ENCODE assay signal across 20 cellular contexts in the genomic region with DNA sequence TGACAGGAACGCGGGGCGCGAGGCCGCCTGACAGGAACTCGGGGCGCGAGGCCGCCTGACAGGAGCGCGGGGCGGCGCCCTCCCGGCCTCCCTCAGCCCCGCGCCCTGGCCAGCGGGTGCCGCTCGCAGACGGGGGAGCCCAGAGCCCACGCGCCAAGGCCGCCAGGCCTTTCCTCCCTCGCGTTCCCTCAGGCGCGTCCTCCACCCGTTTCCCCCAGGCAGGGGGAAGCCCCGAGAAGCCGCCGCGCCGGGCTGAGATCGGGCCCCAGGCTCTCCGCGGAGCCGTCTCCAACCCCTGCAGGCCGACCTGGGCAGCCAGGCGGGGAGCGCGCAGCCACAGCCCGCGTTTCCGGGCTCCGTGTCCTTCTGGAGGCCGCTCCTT. TPM values are rescaled to one million over a fixed set of nuclear protein-coding genes. Genes with fewer than 3 reads are reported as not detected.
DNase-seq lines count a peak whose midpoint lies in the region; ATAC-seq, FAIRE-seq and TF ChIP-seq lines count a peak whose summit lies in the region.
"Had no signal": no experiment of that assay in that cellular context is flagged by ENCODE, and none has a peak within 500 bp of the region (broad histone marks: within the 10 kb centered on the region; RNA-seq: fewer than 3 reads in every experiment).

No MANE protein-coding gene starts in this region.

- intact Hi-C loops in activated CD4-positive, alpha-beta memory T cell treated with anti-CD3 and anti-CD28 coated beads for 36 hours (cut with micrococcal nuclease), result no loop called here

- no peak for TF ChIP-seq EP300 in H1 (IDR thresholded peaks at IDR 0.05; ENCODE audit: borderline replicate concordance in 1 of 2, low read depth in 2 of 2, low read length in 2 of 2)

- H3K36me3 ChIP-seq in GM23338 (ENCODE audit: insufficient read depth), result no peaks in the 10 kb centered on the region
- H3K36me3 ChIP-seq in H1 (ENCODE audit: control insufficient read depth in 2 of 4, insufficient read depth in 4 of 4, low read length in 3 of 4), result no peaks in the 10 kb centered on the region; a peak in 1 of 8 replicates
- H3K36me3 ChIP-seq: BLaER1, Peyer's patch had no signal

- H3K4me2 ChIP-seq in GM23338, result peak overlapping the region; percentile 71
- H3K4me2 ChIP-seq in H1 (ENCODE audit: insufficient read depth in 1 of 2, low read depth in 2 of 2, low read length in 2 of 2), result peak overlapping the region; percentile 15 to 58; a peak in 3 of 4 replicates
- H3K4me2 ChIP-seq: BLaER1 had no signal

- H2BK15ac ChIP-seq in H1 (ENCODE audit: low read length), result no peak overlapping the region

- POLR2A ChIA-PET in H1 (lab: Charles Lee; ENCODE audit: partially characterized antibody), result interaction anchor here (0.7 kb wide), 1 partner anchor 314 kb away, joined by 3 read pairs; no protein-coding TSS in a partner anchor
- POLR2A ChIA-PET in activated CD4-positive, alpha-beta memory T cell treated with anti-CD3 and anti-CD28 coated beads for 36 hours (lab: Charles Lee), result no interaction called here

- H3K27me3 ChIP-seq in GM23338 (ENCODE audit: insufficient read depth), result peaks cover 32% of the 10 kb centered on the region
- peaks cover 3 to 24% (median 19%) of the 10 kb centered on the region in 4 experiments; a peak in 6 of 7 replicates for H3K27me3 ChIP-seq in H1 (replicated peaks in 1 of 4; ENCODE audit: control insufficient read depth in 3 of 4, extremely low read depth in 1 of 4, insufficient read depth in 3 of 4, low read length in 3 of 4)
- H3K27me3 ChIP-seq: BLaER1, Peyer's patch had no signal

- peaks cover 19% of the 10 kb centered on the region for H3K27me3 Mint-ChIP-seq in GM23338 (ENCODE audit: insufficient read depth, low read depth, poor library complexity)
- peaks cover 27 to 30% of the 10 kb centered on the region in 2 donors for H3K27me3 Mint-ChIP-seq in stimulated activated naive B cell treated with anti-CD40 and anti-IgM and Interleukin-4, amounts not matched to agents 10 μg/mL and 1 μg/mL and 100 μg/mL, for 72 hours
- H3K27me3 Mint-ChIP-seq in activated CD4-positive, alpha-beta memory T cell treated with anti-CD3 and anti-CD28 coated beads for 36 hours, result peaks cover 26% of the 10 kb centered on the region

- TF ChIP-seq CTCF in GM23338 (conservative IDR thresholded peaks at IDR 0.05; ENCODE audit: low read depth in 2 of 2) (0 out of 4 replicates have a peak, but pooled peaks of 1 of the 2 experiments have one; percentile 0), H1 (IDR thresholded peaks at IDR 0.05; ENCODE audit: control extremely low read depth in 1 of 3, insufficient read depth in 1 of 3, low read depth in 1 of 3, low read length in 3 of 3) (no peak)

- H3K4me1 ChIP-seq in GM23338 (ENCODE audit: insufficient read depth) (peaks cover 23% of the 10 kb centered on the region), H1 (replicated peaks in 1 of 4; ENCODE audit: control insufficient read depth in 3 of 4, insufficient read depth in 4 of 4, low read length in 3 of 4) (peaks cover 0 to 7% (median 3%) of the 10 kb centered on the region in 4 experiments; a peak in 4 of 7 replicates)
- H3K4me1 ChIP-seq: Peyer's patch had no signal

- peak; percentile 76 for DNase-seq in GM23338 (ENCODE audit: low spot score)
- peak in 1 of 2 experiments; percentile 70 for DNase-seq in H1 (ENCODE audit: low read depth in 1 of 2, low spot score in 2 of 2)
- no peak for DNase-seq in left lobe of liver (ENCODE audit: low spot score)
- no peak for DNase-seq in stimulated activated naive B cell treated with anti-CD40 and anti-IgM and Interleukin-4, amounts not matched to agents 10 μg/mL and 1 μg/mL and 100 μg/mL, for 72 hours
- no peak for DNase-seq in pons (ENCODE audit: low spot score)
- DNase-seq in NCI-H2029 treated with DMSO at 0.1 percent for 48 hours (lab: John Stamatoyannopoulos, UW), result no peak
- DNase-seq in activated CD4-positive, alpha-beta memory T cell treated with anti-CD3 and anti-CD28 coated beads for 36 hours, result no peak
- DNase-seq: CD8-positive, alpha-beta T cell; DMS79; GOT3; NCI-H1092; NCI-H2107; NCI-H2227 treated with DMSO at 0.1 percent for 48 hours; NCI-H524; Peyer's patch; SHP77 had no signal

- peaks cover 52% of the 10 kb centered on the region for H3K9me3 Mint-ChIP-seq in GM23338
- no peaks in the 10 kb centered on the region for H3K9me3 Mint-ChIP-seq in stimulated activated naive B cell treated with anti-CD40 and anti-IgM and Interleukin-4, amounts not matched to agents 10 μg/mL and 1 μg/mL and 100 μg/mL, for 72 hours
- no peaks in the 10 kb centered on the region for H3K9me3 Mint-ChIP-seq in activated CD4-positive, alpha-beta memory T cell treated with anti-CD3 and anti-CD28 coated beads for 36 hours
- H3K9me3 Mint-ChIP-seq: CD8-positive, alpha-beta T cell had no signal

- no peaks in the 10 kb centered on the region; the same call in 2 of the 3 replicates for H3K36me3 Mint-ChIP-seq in GM23338 (ENCODE audit: low read depth)
- H3K36me3 Mint-ChIP-seq in stimulated activated naive B cell treated with anti-CD40 and anti-IgM and Interleukin-4, amounts not matched to agents 10 μg/mL and 1 μg/mL and 100 μg/mL, for 72 hours, result peaks cover 0 to 3% of the 10 kb centered on the region in 2 donors
- H3K36me3 Mint-ChIP-seq in activated CD4-positive, alpha-beta memory T cell treated with anti-CD3 and anti-CD28 coated beads for 36 hours, result no peaks in the 10 kb centered on the region
- H3K36me3 Mint-ChIP-seq: CD8-positive, alpha-beta T cell had no signal

- no peak overlapping the region for H3K27ac Mint-ChIP-seq in GM23338
- no peak overlapping the region for H3K27ac Mint-ChIP-seq in stimulated activated naive B cell treated with anti-CD40 and anti-IgM and Interleukin-4, amounts not matched to agents 10 μg/mL and 1 μg/mL and 100 μg/mL, for 72 hours
- H3K27ac Mint-ChIP-seq in activated CD4-positive, alpha-beta memory T cell treated with anti-CD3 and anti-CD28 coated beads for 36 hours, result no peak overlapping the region
- H3K27ac Mint-ChIP-seq: CD8-positive, alpha-beta T cell had no signal

- H3K4me3 Mint-ChIP-seq in GM23338, result no peak overlapping the region
- H3K4me3 Mint-ChIP-seq in stimulated activated naive B cell treated with anti-CD40 and anti-IgM and Interleukin-4, amounts not matched to agents 10 μg/mL and 1 μg/mL and 100 μg/mL, for 72 hours, result no peak overlapping the region
- H3K4me3 Mint-ChIP-seq in activated CD4-positive, alpha-beta memory T cell treated with anti-CD3 and anti-CD28 coated beads for 36 hours, result no peak overlapping the region
- H3K4me3 Mint-ChIP-seq: CD8-positive, alpha-beta T cell had no signal

- H4K5ac ChIP-seq in H1 (ENCODE audit: insufficient read length, low read depth, low read length), result no peak overlapping the region

- H3K18ac ChIP-seq in H1 (ENCODE audit: extremely low read depth, low read length), result no peak overlapping the region

- no peak overlapping the region for H3K4ac ChIP-seq in H1 (replicated peaks; ENCODE audit: insufficient read length, low read depth, low read length)

- FAIRE-seq in H1 (lab: Jason Lieb, UNC), result no peak
- FAIRE-seq: A204.1, D721Med had no signal

- no peak overlapping the region for H3K9ac ChIP-seq in H1 (replicated peaks in 1 of 4; ENCODE audit: extremely low read depth in 1 of 4, low read depth in 3 of 4, low read length in 3 of 4)
- H3K9ac ChIP-seq: BLaER1 had no signal

- peak overlapping the region; percentile 57; the same call in 1 of the 2 replicates for H4K8ac ChIP-seq in H1 (ENCODE audit: extremely low read depth, insufficient read depth, low read length)

- H3K9me2 ChIP-seq in GM23338 (ENCODE audit: insufficient read depth), result no peaks in the 10 kb centered on the region

- peaks cover 0 to 5% of the 10 kb centered on the region in 2 experiments; a peak in 1 of 4 replicates for H3K9me3 ChIP-seq in H1 (ENCODE audit: insufficient read depth in 2 of 2, low read depth in 1 of 2, low read length in 1 of 2)
- H3K9me3 ChIP-seq: Peyer's patch had no signal

- peak overlapping the region; percentile 32; the same call in 1 of the 2 replicates for H2AFZ ChIP-seq in GM23338
- no peak overlapping the region for H2AFZ ChIP-seq in H1 (ENCODE audit: low read length)

- no peak overlapping the region for H4K91ac ChIP-seq in H1 (replicated peaks; ENCODE audit: insufficient read length, low read length)

- ATAC-seq in GM23338 (peak; percentile 80), left lobe of liver (peak; percentile 26)
- ATAC-seq in stimulated activated naive B cell treated with anti-CD40 and anti-IgM and Interleukin-4, amounts not matched to agents 10 μg/mL and 1 μg/mL and 100 μg/mL, for 72 hours (replicated peaks), result peak; percentile 36 to 53
- ATAC-seq: CD8-positive, alpha-beta T cell had no signal

- CTCF ChIA-PET in H1 (lab: Charles Lee; ENCODE audit: partially characterized antibody), result no interaction called here
- CTCF ChIA-PET in activated CD4-positive, alpha-beta memory T cell treated with anti-CD3 and anti-CD28 coated beads for 36 hours (lab: Charles Lee), result no interaction called here

- H3K23ac ChIP-seq in H1 (ENCODE audit: insufficient read length), result no peak overlapping the region

- H4K20me1 ChIP-seq in GM23338 (replicated peaks; ENCODE audit: insufficient read depth), result no peaks in the 10 kb centered on the region
- H4K20me1 ChIP-seq in H1 (replicated peaks in 1 of 2; ENCODE audit: control insufficient read depth in 1 of 2, insufficient read depth in 2 of 2, low read length in 2 of 2), result no peaks in the 10 kb centered on the region
- H4K20me1 ChIP-seq: BLaER1 had no signal

- H2AK5ac ChIP-seq in H1 (ENCODE audit: low read depth, low read length), result no peak overlapping the region

- no peak overlapping the region for H3K56ac ChIP-seq in H1 (replicated peaks; ENCODE audit: insufficient read length, low read depth, low read length)

- no peak; a peak in 1 of 4 replicates for TF ChIP-seq RAD21 in H1 (IDR thresholded peaks at IDR 0.05 in 1 of 2, conservative IDR thresholded peaks at IDR 0.05 in 1 of 2; ENCODE audit: low read depth in 2 of 2, low read length in 2 of 2)

- H3K79me2 ChIP-seq in GM23338 (replicated peaks; ENCODE audit: insufficient read depth) (no peaks in the 10 kb centered on the region), H1 (ENCODE audit: control insufficient read depth in 1 of 2, insufficient read depth in 2 of 2, low read length in 2 of 2) (no peaks in the 10 kb centered on the region)

- no peak overlapping the region for H2BK5ac ChIP-seq in H1 (ENCODE audit: low read depth, low read length)

- TF ChIP-seq POLR2A in H1 (IDR thresholded peaks at IDR 0.05; ENCODE audit: control extremely low read depth in 1 of 2, low read depth in 2 of 2, low read length in 2 of 2), result no peak

- H3K4me3 ChIP-seq in GM23338 (peak overlapping the region; percentile 46), H1 (ENCODE audit: extremely low read depth in 1 of 4, insufficient read depth in 2 of 4, low read depth in 3 of 4, low read length in 4 of 4) (peak overlapping the region in 1 of 4 experiments; percentile 40; a peak in 2 of 8 replicates)
- H3K4me3 ChIP-seq: BLaER1, Peyer's patch had no signal

- H3K23me2 ChIP-seq in H1 (ENCODE audit: low read depth, low read length), result no peaks in the 10 kb centered on the region; the same call in 1 of the 2 replicates

- H3K27ac ChIP-seq in GM23338 (ENCODE audit: low read depth) (no peak overlapping the region), H1 (ENCODE audit: low read depth, low read length) (no peak overlapping the region)
- H3K27ac ChIP-seq: BLaER1, Peyer's patch had no signal

- WGBS in H1 (ENCODE audit: extremely low coverage in 1 of 2, insufficient coverage in 1 of 2, insufficient read length in 1 of 2, insufficient replicate concordance in 2 of 2, low coverage in 1 of 2, low lambda C conversion rate in 2 of 2, missing lambda C conversion rate in 1 of 2), 2 experiments, result 21% methylated on average over 18 of the region's 46 CpGs; no CpG with 5 or more reads in 1 of the 2 experiments

- H2BK12ac ChIP-seq in H1 (ENCODE audit: low read depth, low read length), result no peak overlapping the region

- H3K4me1 Mint-ChIP-seq in GM23338, result peaks cover 11% of the 10 kb centered on the region; the same call in 2 of the 3 replicates
- no peaks in the 10 kb centered on the region for H3K4me1 Mint-ChIP-seq in stimulated activated naive B cell treated with anti-CD40 and anti-IgM and Interleukin-4, amounts not matched to agents 10 μg/mL and 1 μg/mL and 100 μg/mL, for 72 hours
- no peaks in the 10 kb centered on the region for H3K4me1 Mint-ChIP-seq in activated CD4-positive, alpha-beta memory T cell treated with anti-CD3 and anti-CD28 coated beads for 36 hours (ENCODE audit: low read depth)

- no peak overlapping the region for H2BK120ac ChIP-seq in H1 (replicated peaks; ENCODE audit: low read depth, low read length)

- H3K79me1 ChIP-seq in H1 (ENCODE audit: low read depth, low read length), result no peaks in the 10 kb centered on the region

- no peak overlapping the region for H3K14ac ChIP-seq in H1 (ENCODE audit: insufficient read length)

- no peak overlapping the region for H2BK20ac ChIP-seq in H1 (ENCODE audit: low read length)

- H3F3A ChIP-seq in GM23338 (replicated peaks; ENCODE audit: low read depth), result no peaks in the 10 kb centered on the region

RNA-seq across cellular contexts. Expression of a gene that starts 17.8 kb away (rescaled TPM):
- 3.7 and 4.0 TPM in 2 replicates for total RNA-seq in GM23338 (2014; rRNA removed; shearing (Covaris generic))
- polyA plus RNA-seq in GM23338 (2016; fragmentation: Nextera tagmentation; extraction: Ambion mirVana), result 0.87 and 1.4 TPM in 2 replicates
- 3.6 and 4.5 TPM in 2 replicates for total RNA-seq in H1 (2021; fragmentation: NEBNext Ultra II Directional; extraction: Animal tissue kit (Norgen Biotek cat#: 25700))
- 2.6 and 4.9 TPM in 2 replicates for polyA plus RNA-seq in H1 (2011; rRNA removed)
- polyA plus RNA-seq in H1 (2011; cell fraction: cytosol; rRNA removed), result 3.7 TPM
- polyA plus RNA-seq in H1 (2011; cell fraction: nucleus; rRNA removed), result 5.5 TPM
- 1.3 to 2.3 TPM (median 1.8 TPM) in 4 replicates for polyA plus RNA-seq in H1 (2012, experiment 1 of 2)
- 1.4 TPM for polyA plus RNA-seq in H1 (2012, experiment 2 of 2)
- 1.4 TPM for polyA plus RNA-seq in H1 (2013, experiment 1 of 2)
- 1.5 TPM for polyA plus RNA-seq in H1 (2013, experiment 2 of 2)
- 3.4 and 3.5 TPM in 2 replicates for polyA minus RNA-seq in H1 (2011; rRNA and poly(A)+ RNA removed)
- 4.8 TPM for polyA minus RNA-seq in H1 (2011; cell fraction: cytosol; rRNA and poly(A)+ RNA removed)
- polyA minus RNA-seq in H1 (2011; cell fraction: nucleus; rRNA and poly(A)+ RNA removed), result 7.4 TPM
- 0.33 TPM for total RNA-seq in left lobe of liver
- total RNA-seq in activated CD4-positive, alpha-beta memory T cell treated with anti-CD3 and anti-CD28 coated beads for 36 hours, result under 1 TPM; 0.51 to 0.64 TPM
- total RNA-seq: G401 had no signal

Comparison
In these comparisons a context has a peak if more than half of its experiments do, and no peak if none do; other contexts are left out.
1. ATAC-seq: peak in every context shown above with its lines; median percentile 80 in GM23338; 44 in stimulated activated naive B cell treated with anti-CD40 and anti-IgM and Interleukin-4, amounts not matched to agents 10 μg/mL and 1 μg/mL and 100 μg/mL, for 72 hours; 26 in left lobe of liver.